In genomic region chr2:84857566-84857965, GRCh38 we compare ENCODE assay signal across 18 cellular contexts. TPM values are rescaled to one million over a fixed set of nuclear protein-coding genes. Genes with fewer than 3 reads are reported as not detected.
DNase-seq lines count a peak whose midpoint lies in the region; ATAC-seq and TF ChIP-seq lines count a peak whose summit lies in the region.
"Had no signal": no experiment of that assay in that cellular context is flagged by ENCODE, and none has a peak within 500 bp of the region (broad histone marks: within the 10 kb centered on the region; RNA-seq: fewer than 3 reads in every experiment).

No MANE protein-coding gene starts in this region.

- H3K27ac ChIP-seq in CD4-positive, alpha-beta T cell (ENCODE audit: low read depth, low read length): peak overlapping the region; percentile 69

- H3K9me3 Mint-ChIP-seq in T-helper 2 cell treated with Interferon-gamma antibody and Interleukin-4, amounts not matched to agents 5 μg/mL and 100 μg/mL, for 36 hours: peaks cover 18% of the 10 kb centered on the region
- H3K9me3 Mint-ChIP-seq in CD4-positive, alpha-beta T cell: peaks cover 12% of the 10 kb centered on the region
- H3K9me3 Mint-ChIP-seq in activated T-helper 1 cell treated with anti-CD3 and anti-CD28 coated beads, Interleukin-12 subunit alpha, Interleukin-12 subunit beta, Interleukin-2, Interleukin-4 antibody, amounts not matched to agents 30 ng/mL and 10 ng/mL and 1 ng/mL, durations not matched to agents 14 hours and 24 hours and 36 hours: peaks cover 13% of the 10 kb centered on the region

- peak overlapping the region; percentile 65 for H3K4me3 Mint-ChIP-seq in T-helper 2 cell treated with Interferon-gamma antibody and Interleukin-4, amounts not matched to agents 5 μg/mL and 100 μg/mL, for 36 hours
- peak overlapping the region; percentile 32 for H3K4me3 Mint-ChIP-seq in CD4-positive, alpha-beta T cell
- H3K4me3 Mint-ChIP-seq in activated T-helper 1 cell treated with anti-CD3 and anti-CD28 coated beads, Interleukin-12 subunit alpha, Interleukin-12 subunit beta, Interleukin-2, Interleukin-4 antibody, amounts not matched to agents 30 ng/mL and 10 ng/mL and 1 ng/mL, durations not matched to agents 14 hours and 24 hours and 36 hours: peak overlapping the region; percentile 72
- H3K4me3 Mint-ChIP-seq: type B pancreatic cell had no signal

- intact Hi-C loops in CD4-positive, alpha-beta T cell (cut with DNase I, micrococcal nuclease): loop anchor here (2.0 to 5.0 kb wide), 2 partner anchors 17 to 205 kb away; no protein-coding TSS in a partner anchor
- intact Hi-C loops in activated T-helper 1 cell treated with anti-CD3 and anti-CD28 coated beads, Interleukin-12 subunit alpha, Interleukin-12 subunit beta, Interleukin-2, Interleukin-4 antibody, amounts not matched to agents 30 ng/mL and 10 ng/mL and 1 ng/mL, durations not matched to agents 14 hours and 24 hours and 36 hours (cut with micrococcal nuclease): loop anchor here (5.0 kb wide), 1 partner anchor 340 kb away; the partner anchor contains the start of gene DNAH6

- peaks cover 76% of the 10 kb centered on the region for H3K36me3 Mint-ChIP-seq in T-helper 2 cell treated with Interferon-gamma antibody and Interleukin-4, amounts not matched to agents 5 μg/mL and 100 μg/mL, for 36 hours (ENCODE audit: low read depth)
- peaks cover 91% of the 10 kb centered on the region for H3K36me3 Mint-ChIP-seq in CD4-positive, alpha-beta T cell (ENCODE audit: low read depth)
- peaks cover 38% of the 10 kb centered on the region for H3K36me3 Mint-ChIP-seq in activated T-helper 1 cell treated with anti-CD3 and anti-CD28 coated beads, Interleukin-12 subunit alpha, Interleukin-12 subunit beta, Interleukin-2, Interleukin-4 antibody, amounts not matched to agents 30 ng/mL and 10 ng/mL and 1 ng/mL, durations not matched to agents 14 hours and 24 hours and 36 hours (ENCODE audit: low read depth)
- H3K36me3 Mint-ChIP-seq: type B pancreatic cell had no signal

- POLR2A ChIA-PET in CD4-positive, alpha-beta T cell (lab: Charles Lee): interaction anchor here (0.5 to 9.8 kb wide), 15 partner anchors 9 to 377 kb away, joined by 3 to 132 read pairs (median 4); partner anchors contain the start of gene TRABD2A

- CTCF ChIA-PET in CD4-positive, alpha-beta T cell (lab: Charles Lee): interaction anchor here (0.9 to 2.7 kb wide), 3 partner anchors 19 to 68 kb away, joined by 3 to 14 read pairs (median 3); no protein-coding TSS in a partner anchor

- H3K27ac Mint-ChIP-seq in T-helper 2 cell treated with Interferon-gamma antibody and Interleukin-4, amounts not matched to agents 5 μg/mL and 100 μg/mL, for 36 hours: peak overlapping the region; percentile 84
- peak overlapping the region; percentile 94 for H3K27ac Mint-ChIP-seq in CD4-positive, alpha-beta T cell
- peak overlapping the region; percentile 41 for H3K27ac Mint-ChIP-seq in activated T-helper 1 cell treated with anti-CD3 and anti-CD28 coated beads, Interleukin-12 subunit alpha, Interleukin-12 subunit beta, Interleukin-2, Interleukin-4 antibody, amounts not matched to agents 30 ng/mL and 10 ng/mL and 1 ng/mL, durations not matched to agents 14 hours and 24 hours and 36 hours
- H3K27ac Mint-ChIP-seq: type B pancreatic cell had no signal

- no peaks in the 10 kb centered on the region for H3K27me3 ChIP-seq in CD4-positive, alpha-beta T cell (ENCODE audit: control insufficient read depth, insufficient read depth, low read length)

- no peak for TF ChIP-seq CTCF in CD4-positive, alpha-beta T cell (IDR thresholded peaks at IDR 0.05)

- H3K9me3 ChIP-seq in CD4-positive, alpha-beta T cell (ENCODE audit: control insufficient read depth, low read length): peaks cover 9% of the 10 kb centered on the region

- no peaks in the 10 kb centered on the region for H3K27me3 Mint-ChIP-seq in T-helper 2 cell treated with Interferon-gamma antibody and Interleukin-4, amounts not matched to agents 5 μg/mL and 100 μg/mL, for 36 hours (ENCODE audit: low read depth)
- H3K27me3 Mint-ChIP-seq in CD4-positive, alpha-beta T cell: no peaks in the 10 kb centered on the region
- H3K27me3 Mint-ChIP-seq in activated T-helper 1 cell treated with anti-CD3 and anti-CD28 coated beads, Interleukin-12 subunit alpha, Interleukin-12 subunit beta, Interleukin-2, Interleukin-4 antibody, amounts not matched to agents 30 ng/mL and 10 ng/mL and 1 ng/mL, durations not matched to agents 14 hours and 24 hours and 36 hours (ENCODE audit: insufficient read depth): no peaks in the 10 kb centered on the region

- DNase-seq in T-helper 2 cell treated with Interferon-gamma antibody and Interleukin-4, amounts not matched to agents 5 μg/mL and 100 μg/mL, for 36 hours (ENCODE audit: low spot score): no peak
- no peak for DNase-seq in T-helper 2 cell
- DNase-seq in CD4-positive, alpha-beta T cell: no peak
- no peak for DNase-seq in activated T-helper 1 cell treated with anti-CD3 and anti-CD28 coated beads, Interleukin-12 subunit alpha, Interleukin-12 subunit beta, Interleukin-2, Interleukin-4 antibody, amounts not matched to agents 30 ng/mL and 10 ng/mL and 1 ng/mL, durations not matched to agents 14 hours and 24 hours and 36 hours (ENCODE audit: low spot score)
- peak; percentile 33 for DNase-seq in islet precursor cell
- DNase-seq in GOT3 (lab: John Stamatoyannopoulos, UW): no peak
- DNase-seq: 8988T; activated CD4-positive, alpha-beta T cell treated with anti-CD3 and anti-CD28 coated beads for 4 hours; Calu3; NCI-H2081; NCI-H446; Right ventricle myocardium superior; stimulated activated CD4-positive, alpha-beta T cell treated with anti-CD3 and anti-CD28 coated beads, Interleukin-4, amount 100 ng/mL, for 1 hour had no signal

- peaks cover 78% of the 10 kb centered on the region for H3K4me1 Mint-ChIP-seq in T-helper 2 cell treated with Interferon-gamma antibody and Interleukin-4, amounts not matched to agents 5 μg/mL and 100 μg/mL, for 36 hours (ENCODE audit: low read depth)
- H3K4me1 Mint-ChIP-seq in CD4-positive, alpha-beta T cell (ENCODE audit: low read depth): peaks cover 96% of the 10 kb centered on the region
- peaks cover 86% of the 10 kb centered on the region for H3K4me1 Mint-ChIP-seq in activated T-helper 1 cell treated with anti-CD3 and anti-CD28 coated beads, Interleukin-12 subunit alpha, Interleukin-12 subunit beta, Interleukin-2, Interleukin-4 antibody, amounts not matched to agents 30 ng/mL and 10 ng/mL and 1 ng/mL, durations not matched to agents 14 hours and 24 hours and 36 hours (ENCODE audit: low read depth)

- ATAC-seq in CD4-positive, alpha-beta T cell (ENCODE audit: poor library complexity): no peak
- no peak for ATAC-seq in GM21526 (IDR thresholded peaks at IDR 0.05; ENCODE audit: low FRiP score, unreplicated experiment)
- no peak for ATAC-seq in GM21529 (IDR thresholded peaks at IDR 0.05; ENCODE audit: unreplicated experiment)
- ATAC-seq: HepG2 had no signal

RNA-seq across cellular contexts. Expression of gene TRABD2A, which starts 23.3 kb away (rescaled TPM):
- total RNA-seq in CD4-positive, alpha-beta T cell: 100 to 1,000 TPM; 166 to 170 TPM
- 62.1 and 62.2 TPM in 2 replicates for total RNA-seq in activated T-helper 1 cell treated with anti-CD3 and anti-CD28 coated beads, Interleukin-12 subunit alpha, Interleukin-12 subunit beta, Interleukin-2, Interleukin-4 antibody, amounts not matched to agents 30 ng/mL and 10 ng/mL and 1 ng/mL, durations not matched to agents 14 hours and 24 hours and 36 hours
- total RNA-seq: HepG2, smooth muscle cell had no signal

RNA-seq across cellular contexts. Expression of gene TMSB10, which starts 47.9 kb away (rescaled TPM):
- 1,000 to 10,000 TPM; 1,969 to 2,001 TPM for total RNA-seq in CD4-positive, alpha-beta T cell
- 2,415 and 2,510 TPM in 2 replicates for total RNA-seq in activated T-helper 1 cell treated with anti-CD3 and anti-CD28 coated beads, Interleukin-12 subunit alpha, Interleukin-12 subunit beta, Interleukin-2, Interleukin-4 antibody, amounts not matched to agents 30 ng/mL and 10 ng/mL and 1 ng/mL, durations not matched to agents 14 hours and 24 hours and 36 hours

Comparison
In these comparisons a context has a peak if more than half of its experiments do, and no peak if none do; other contexts are left out.
1. H3K27ac Mint-ChIP-seq: peak in every context shown above with its lines; median percentile 94 in CD4-positive, alpha-beta T cell; 84 in T-helper 2 cell treated with Interferon-gamma antibody and Interleukin-4, amounts not matched to agents 5 μg/mL and 100 μg/mL, for 36 hours; 41 in activated T-helper 1 cell treated with anti-CD3 and anti-CD28 coated beads, Interleukin-12 subunit alpha, Interleukin-12 subunit beta, Interleukin-2, Interleukin-4 antibody, amounts not matched to agents 30 ng/mL and 10 ng/mL and 1 ng/mL, durations not matched to agents 14 hours and 24 hours and 36 hours.